In the genomic region with DNA sequence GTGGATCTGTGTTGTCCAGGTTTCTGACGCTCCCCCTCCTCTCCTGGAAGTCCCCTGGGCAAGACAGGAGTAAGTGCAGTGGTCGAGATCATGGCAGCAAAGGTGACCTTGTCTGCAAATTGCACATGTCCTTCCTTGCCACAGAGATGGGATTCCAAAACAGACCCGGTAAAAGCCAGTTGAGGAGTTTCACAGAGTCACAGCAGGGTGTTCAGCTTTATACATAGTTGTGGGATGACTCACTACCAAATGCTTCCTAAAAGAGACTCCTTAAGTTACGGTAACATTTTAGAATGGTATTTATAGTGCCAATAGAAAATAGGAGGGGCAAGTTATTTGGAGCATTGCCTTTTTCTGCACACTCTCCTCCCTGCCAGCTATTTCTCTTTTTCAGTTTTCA, we compare ENCODE assay signal across 9 cellular contexts.
DNase-seq lines count a peak whose midpoint lies in the region; ATAC-seq and TF ChIP-seq lines count a peak whose summit lies in the region.
"Had no signal": no experiment of that assay in that cellular context is flagged by ENCODE, and none has a peak within 500 bp of the region (broad histone marks: within the 10 kb centered on the region; RNA-seq: fewer than 3 reads in every experiment).

No MANE protein-coding gene starts in this region.

- no peak overlapping the region for H3K4me3 Mint-ChIP-seq in effector memory CD8-positive, alpha-beta T cell

- H3K9me3 ChIP-seq in spleen = no peaks in the 10 kb centered on the region
- H3K9me3 ChIP-seq: ovary had no signal

- no peaks in the 10 kb centered on the region for H3K36me3 Mint-ChIP-seq in effector memory CD8-positive, alpha-beta T cell (ENCODE audit: insufficient read depth)

- TF ChIP-seq CTCF in dorsolateral prefrontal cortex (IDR thresholded peaks at IDR 0.05 in 54 of 56, conservative IDR thresholded peaks at IDR 0.05 in 2 of 56; ENCODE audit: low read depth in 1 of 56, partially characterized antibody in 56 of 56) (no peak), spleen (IDR thresholded peaks at IDR 0.05 in 8 of 11, conservative IDR thresholded peaks at IDR 0.05 in 3 of 11) (no peak)

- H3K4me1 ChIP-seq in spleen = peaks cover 0 to 12% (median 0%) of the 10 kb centered on the region in 6 donors

- TF ChIP-seq POLR2A in spleen (IDR thresholded peaks at IDR 0.05) = no peak

- H3K36me3 ChIP-seq in spleen = no peaks in the 10 kb centered on the region
- H3K36me3 ChIP-seq: ovary had no signal

- ATAC-seq in GM18870 (IDR thresholded peaks at IDR 0.05; ENCODE audit: unreplicated experiment) (peak; percentile 67), HG03108 (IDR thresholded peaks at IDR 0.05; ENCODE audit: unreplicated experiment) (no peak), HG03457 (IDR thresholded peaks at IDR 0.05; ENCODE audit: unreplicated experiment) (no peak)
- ATAC-seq in effector memory CD8-positive, alpha-beta T cell (replicated peaks) = no peak

- H3K9me3 Mint-ChIP-seq in effector memory CD8-positive, alpha-beta T cell = no peaks in the 10 kb centered on the region

- H3K27ac Mint-ChIP-seq in effector memory CD8-positive, alpha-beta T cell = no peak overlapping the region

- H3K27ac ChIP-seq in dorsolateral prefrontal cortex = peak overlapping the region in 47 of 59 donors; percentile 11 to 87 (median 62)
- peak overlapping the region in 3 of 8 donors; percentile 10 to 34 (median 18) for H3K27ac ChIP-seq in spleen

- intact Hi-C loops in dorsolateral prefrontal cortex (cut with DNase I) (no loop called here), spleen (cut with DNase I; ENCODE audit: low total_unique reads) (no loop called here)

- H3K4me1 Mint-ChIP-seq in effector memory CD8-positive, alpha-beta T cell (ENCODE audit: low read depth in 2 of 2) = no peaks in the 10 kb centered on the region

- DNase-seq in MV-4-11 (lab: John Stamatoyannopoulos, UW) (peak; percentile 94), dorsolateral prefrontal cortex (no peak), mucosa of gallbladder (ENCODE audit: low spot score) (peak; percentile 13), spleen (no peak)
- no peak for DNase-seq in effector memory CD8-positive, alpha-beta T cell

- 33 to 56% (median 44%) methylated on average over 4 of the region's 4 CpGs for WGBS in spleen, 5 donors

- H3K4me3 ChIP-seq in dorsolateral prefrontal cortex (peak overlapping the region in 6 of 59 donors; percentile 3 to 38 (median 14)), spleen (no peak overlapping the region)
- H3K4me3 ChIP-seq: ovary had no signal

- H3K27me3 Mint-ChIP-seq in effector memory CD8-positive, alpha-beta T cell = no peaks in the 10 kb centered on the region

- H3K27me3 ChIP-seq in dorsolateral prefrontal cortex (peaks cover 0 to 5% (median 0%) of the 10 kb centered on the region in 45 donors), spleen (replicated peaks in 1 of 7) (no peaks in the 10 kb centered on the region)
- H3K27me3 ChIP-seq: ovary had no signal

Comparison
In these comparisons a context has a peak if more than half of its experiments do, and no peak if none do; other contexts are left out.
1. DNase-seq: peak in MV-4-11 (single experiment) and mucosa of gallbladder (single experiment); none in dorsolateral prefrontal cortex (0 of 10), effector memory CD8-positive, alpha-beta T cell (0 of 3) and spleen (single experiment).